ENCODE assay signal across 9 cellular contexts in the genomic region with DNA sequence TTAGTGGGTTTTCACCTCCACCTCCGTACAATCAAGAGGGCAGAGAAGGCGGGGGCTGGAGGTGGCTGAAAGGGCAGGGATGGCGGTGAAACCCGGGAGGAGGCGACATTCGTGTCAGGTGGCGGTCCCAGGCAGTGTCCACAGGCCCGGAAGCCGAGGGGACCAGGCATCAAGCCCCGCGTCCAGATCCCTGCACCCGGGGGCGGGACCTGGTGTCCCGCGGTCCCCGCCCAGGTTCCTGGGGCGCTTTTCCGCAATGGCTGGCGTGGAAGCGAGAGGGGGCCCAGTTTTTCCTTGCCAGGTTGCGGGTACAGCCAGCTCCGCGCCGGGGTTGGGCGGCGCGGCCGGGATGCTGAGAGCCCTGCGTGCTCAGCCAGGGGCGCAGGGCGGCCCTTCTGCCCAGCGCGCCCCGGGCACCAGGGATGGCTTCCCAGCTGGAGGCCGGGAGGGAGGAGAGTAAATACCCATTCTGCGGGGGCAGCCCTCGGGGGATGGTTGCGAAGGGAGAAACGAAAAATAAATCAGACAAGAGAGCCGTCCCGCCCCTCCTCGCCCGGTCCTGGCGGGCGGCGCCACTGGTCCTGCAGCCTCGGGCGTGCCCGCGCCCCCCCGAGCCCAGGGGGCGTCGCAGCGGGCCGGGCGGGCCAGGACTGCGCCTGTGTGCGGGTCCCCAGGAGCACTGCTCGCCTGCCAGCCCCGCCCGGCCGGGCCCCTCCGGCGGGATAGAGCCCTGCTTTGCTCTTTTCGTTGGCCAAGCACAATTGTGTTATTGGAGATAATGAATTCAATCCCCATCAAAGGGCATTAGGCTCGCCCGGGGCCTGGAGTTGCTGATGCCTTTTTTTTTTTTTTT. TPM values are rescaled to one million over a fixed set of nuclear protein-coding genes. Genes with fewer than 3 reads are reported as not detected.
A peak's percentile ranks its signal among the peaks of the same experiment; 100 is the strongest.
DNase-seq lines count a peak whose midpoint lies in the region; ATAC-seq and TF ChIP-seq lines count a peak whose summit lies in the region.
"Had no signal": no experiment of that assay in that cellular context is flagged by ENCODE, and none has a peak within 500 bp of the region (broad histone marks: within the 10 kb centered on the region; RNA-seq: fewer than 3 reads in every experiment).

No MANE protein-coding gene starts in this region.

- CTCF ChIA-PET in HEK293T (lab: Yijun Ruan, JAX): no interaction called here

- ATAC-seq in GM19397 (IDR thresholded peaks at IDR 0.05; ENCODE audit: unreplicated experiment) (no peak), HG02759 (IDR thresholded peaks at IDR 0.05; ENCODE audit: unreplicated experiment) (no peak)

- DNase-seq in HEK293T (ENCODE audit: extremely low spot score): peak; percentile 41
- DNase-seq in NCI-H524 (lab: John Stamatoyannopoulos, UW): peak; percentile 50 to 77
- DNase-seq in esophagus muscularis mucosa (ENCODE audit: extremely low spot score): no peak
- DNase-seq in retina: peak; percentile 65
- no peak for DNase-seq in Kasumi-1 (lab: John Stamatoyannopoulos, UW)
- no peak for DNase-seq in activated effector memory CD4-positive, alpha-beta T cell treated with anti-CD3 and anti-CD28 coated beads, Interleukin-2, amount 50 U/mL, for 16 hours
- DNase-seq: activated T-cell treated with anti-CD3 and anti-CD28 coated beads, Interleukin-2, amount 50 U/mL, for 4 hours had no signal

- TF ChIP-seq CTCF in esophagus muscularis mucosa (IDR thresholded peaks at IDR 0.05): no peak

- peaks cover 23 to 34% (median 32%) of the 10 kb centered on the region in 4 donors for H3K4me1 ChIP-seq in esophagus muscularis mucosa

- H3K4me3 ChIP-seq in esophagus muscularis mucosa: peak overlapping the region in 3 of 4 donors; percentile 12 to 33 (median 16)

- TF ChIP-seq EP300 in esophagus muscularis mucosa (IDR thresholded peaks at IDR 0.05): no peak

- H3K9me3 ChIP-seq in esophagus muscularis mucosa: no peaks in the 10 kb centered on the region

- TF ChIP-seq POLR2A in esophagus muscularis mucosa (IDR thresholded peaks at IDR 0.05; ENCODE audit: low read depth): no peak

- no peaks in the 10 kb centered on the region for H3K36me3 ChIP-seq in esophagus muscularis mucosa

- H3K27me3 ChIP-seq in esophagus muscularis mucosa: peaks cover 9 to 80% (median 54%) of the 10 kb centered on the region in 4 donors

- no peak overlapping the region for H3K27ac ChIP-seq in esophagus muscularis mucosa (replicated peaks in 1 of 4)

- intact Hi-C loops in esophagus muscularis mucosa (cut with DNase I): no loop called here

- POLR2A ChIA-PET in HEK293T (lab: Yijun Ruan, JAX): interaction anchor here (1.6 kb wide), 1 partner anchor 411 kb away, joined by 3 read pairs; a partner anchor contains a TSS

- 6% methylated on average over 48 of the region's 67 CpGs for WGBS in esophagus muscularis mucosa

TF ChIP-seq in HEK293T, 16 proteins besides CTCF, POLR2A, EP300 and RAD21:
- TF ChIP-seq FOXK2 (IDR thresholded peaks at IDR 0.05) (no peak), ZNF384 (IDR thresholded peaks at IDR 0.05) (peak; percentile 39; the same call in 1 of the 2 replicates), L3MBTL2 (conservative IDR thresholded peaks at IDR 0.05) (peak; percentile 46; the same call in 1 of the 2 replicates), ARNT (IDR thresholded peaks at IDR 0.05) (no peak), BHLHE40 (IDR thresholded peaks at IDR 0.05; ENCODE audit: borderline replicate concordance) (no peak), LEF1 (IDR thresholded peaks at IDR 0.05; ENCODE audit: borderline replicate concordance) (0 out of 2 replicates have a peak, but pooled peaks have one; percentile 9)
TF ChIP-seq in HEK293T: peak in this region for 3.

RNA-seq across cellular contexts. Expression of a gene that starts 11.5 kb away (rescaled TPM):
- total RNA-seq in esophagus muscularis mucosa: under 1 TPM in 2 of 4 donors, not detected in 2; 0.17 to 0.97 TPM

RNA-seq across cellular contexts. Expression of a gene that starts 11.8 kb away (rescaled TPM):
- not detected for total RNA-seq in esophagus muscularis mucosa
- total RNA-seq: activated T-cell treated with anti-CD3 and anti-CD28 coated beads, Interleukin-2, amount 50 U/mL, for 4 hours had no signal

Comparison
In these comparisons a context has a peak if more than half of its experiments do, and no peak if none do; other contexts are left out.
1. DNase-seq: peak in HEK293T (single experiment), NCI-H524 (2 of 2) and retina (single experiment); none in esophagus muscularis mucosa (single experiment), Kasumi-1 (0 of 2) and activated effector memory CD4-positive, alpha-beta T cell treated with anti-CD3 and anti-CD28 coated beads, Interleukin-2, amount 50 U/mL, for 16 hours (single experiment).